Comparison of ENCODE assay signal across 26 cellular contexts in genomic region chr1:182183606-182184005, GRCh38.
"Had no signal": no experiment of that assay in that cellular context is flagged by ENCODE, and none has a peak within 500 bp of the region (broad histone marks: within the 10 kb centered on the region; RNA-seq: fewer than 3 reads in every experiment).

No MANE protein-coding gene starts in this region.

- H3K4me3 ChIP-seq: esophagus muscularis mucosa, heart left ventricle, right atrium auricular region, suprapubic skin, tibial artery had no signal

- H3K27ac ChIP-seq: esophagus muscularis mucosa, foreskin keratinocyte, heart left ventricle, right atrium auricular region, suprapubic skin, tibial artery had no signal

- ATAC-seq: foreskin keratinocyte; heart left ventricle; naive thymus-derived CD8-positive, alpha-beta T cell; stimulated activated naive B cell treated with anti-CD40 and anti-IgM and Interleukin-4, amounts not matched to agents 10 μg/mL and 1 μg/mL and 100 μg/mL, for 72 hours had no signal

- H3K9me3 ChIP-seq: esophagus muscularis mucosa, heart left ventricle, right atrium auricular region, suprapubic skin, tibial artery had no signal

- FAIRE-seq: astrocyte, kidney, urothelium cell line had no signal

- H3K27me3 ChIP-seq: esophagus muscularis mucosa, foreskin keratinocyte, heart left ventricle, right atrium auricular region, suprapubic skin had no signal

- H3K36me3 ChIP-seq: esophagus muscularis mucosa, heart left ventricle, right atrium auricular region, suprapubic skin, tibial artery had no signal

- DNase-seq: activated CD4-positive, alpha-beta memory T cell treated with anti-CD3 and anti-CD28 coated beads for 36 hours; activated CD4-positive, alpha-beta T cell treated with anti-CD3 and anti-CD28 coated beads, Interleukin-2, amount 10 ng/mL, durations not matched to agents 24 days and 14 days; activated CD4-positive, CD25-positive, alpha-beta regulatory T cell treated with anti-CD3 and anti-CD28 coated beads, Interleukin-2, amount 50 U/mL, for 72 hours; activated CD8-positive, alpha-beta memory T cell treated with anti-CD3 and anti-CD28 coated beads, Interleukin-2, amount 50 U/mL, for 4 hours; activated effector memory CD4-positive, alpha-beta T cell treated with anti-CD3 and anti-CD28 coated beads, Interleukin-2, amount 50 U/mL, for 16 hours; activated naive CD4-positive, alpha-beta T cell treated with anti-CD3 and anti-CD28 coated beads, Interleukin-2, amount 10 ng/mL, durations not matched to agents 7 days and 5 days; activated naive CD8-positive, alpha-beta T cell treated with anti-CD3 and anti-CD28 coated beads, Interleukin-2, amount 10 ng/mL, durations not matched to agents 7 days and 5 days; activated T-cell treated with anti-CD3 and anti-CD28 coated beads, Interleukin-2, amount 50 U/mL, for 1 hour; central memory CD4-positive, alpha-beta T cell; foreskin keratinocyte; heart left ventricle; hypothalamus; immature natural killer cell; kidney; naive thymus-derived CD8-positive, alpha-beta T cell; occipital lobe; stimulated activated CD4-positive, alpha-beta T cell treated with anti-CD3 and anti-CD28 coated beads, Interleukin-15, amount 100 ng/mL, for 24 hours; stimulated activated CD4-positive, alpha-beta T cell treated with anti-CD3 and anti-CD28 coated beads, Interleukin-2, amount 100 ng/mL, for 24 hours; stimulated activated naive B cell treated with anti-CD40 and anti-IgM and Interleukin-4, amounts not matched to agents 10 μg/mL and 1 μg/mL and 100 μg/mL, for 72 hours; T1000; tibial artery had no signal

- H3K4me1 ChIP-seq: right atrium auricular region had no signal
